In the genomic region with DNA sequence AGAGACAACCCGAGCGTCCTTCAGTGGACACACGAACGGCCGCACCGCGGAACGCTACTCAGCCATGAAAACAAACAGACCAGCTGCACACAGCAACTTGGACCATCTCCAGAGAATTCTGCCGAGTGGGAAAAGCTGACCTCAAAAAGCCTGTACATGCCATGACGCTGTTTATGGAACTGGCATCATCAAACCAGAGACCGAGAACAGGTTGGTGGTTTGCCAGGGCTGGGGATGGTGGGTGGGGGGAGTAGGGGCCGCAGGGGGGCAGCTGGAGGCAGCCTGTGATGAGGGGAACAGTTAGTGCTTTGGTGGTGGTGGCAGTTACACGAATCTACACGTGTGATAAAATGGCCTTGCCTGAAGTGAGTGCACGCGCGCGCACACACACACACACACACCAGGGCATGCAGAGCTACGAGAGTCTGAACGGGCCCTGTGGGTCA, we compare ENCODE assay signal across 1 cellular context.
TF ChIP-seq lines count a peak whose summit lies in the region.

No MANE protein-coding gene starts in this region.

TF ChIP-seq in A549, 52 proteins besides CTCF, POLR2A, EP300 and RAD21 (continued from another document):
- TF ChIP-seq ELK1 (IDR thresholded peaks at IDR 0.05; ENCODE audit: low read depth, low read length) = no peak
- no peak for TF ChIP-seq HEYL (CRISPR knock-in tag; IDR thresholded peaks at IDR 0.05)
- no peak for TF ChIP-seq BCL3 (IDR thresholded peaks at IDR 0.05)
- TF ChIP-seq MAFK (IDR thresholded peaks at IDR 0.05; ENCODE audit: partially characterized antibody) = no peak
- TF ChIP-seq RCOR1 (IDR thresholded peaks at IDR 0.05; ENCODE audit: low read depth, low read length) = no peak
- TF ChIP-seq SMC3 (IDR thresholded peaks at IDR 0.05) = no peak
- TF ChIP-seq FOSB (CRISPR knock-in tag; IDR thresholded peaks at IDR 0.05) = no peak
- no peak for TF ChIP-seq JUN (IDR thresholded peaks at IDR 0.05)
- no peak for TF ChIP-seq CHD2 (IDR thresholded peaks at IDR 0.05; ENCODE audit: low read length, partially characterized antibody)
- no peak for TF ChIP-seq FOSL2 (IDR thresholded peaks at IDR 0.05)
- no peak for TF ChIP-seq FOSL2 (CRISPR knock-in tag; IDR thresholded peaks at IDR 0.05)
- no peak for TF ChIP-seq RARB (CRISPR knock-in tag; IDR thresholded peaks at IDR 0.05)
- no peak for TF ChIP-seq SREBF2 (IDR thresholded peaks at IDR 0.05)
- no peak for TF ChIP-seq TFCP2L1 (CRISPR knock-in tag; IDR thresholded peaks at IDR 0.05)
